In the genomic region with DNA sequence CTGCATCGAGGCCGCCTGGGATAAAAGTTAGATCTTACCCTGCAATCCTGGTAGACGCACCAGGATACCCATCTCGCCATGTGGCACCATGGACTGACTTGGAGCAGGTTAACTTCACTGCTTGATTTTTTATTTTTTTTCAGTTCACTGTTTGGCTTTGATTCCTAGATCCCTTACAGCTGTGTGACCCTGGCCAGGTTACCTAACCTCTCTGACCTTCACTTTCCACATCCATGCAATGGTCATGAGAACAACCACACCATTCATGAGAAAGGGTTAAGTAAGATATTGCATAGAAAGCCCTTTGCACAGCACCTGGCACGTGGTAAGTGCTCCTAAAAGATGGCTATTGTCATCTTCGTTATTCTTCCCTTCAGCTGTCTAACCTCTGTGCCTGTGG, we compare ENCODE assay signal across 1 cellular context.
TF ChIP-seq lines count a peak whose summit lies in the region.

No MANE protein-coding gene starts in this region.

TF ChIP-seq in K562, 482 proteins besides CTCF, POLR2A, EP300 and RAD21:
- TF ChIP-seq, protein P1, sequence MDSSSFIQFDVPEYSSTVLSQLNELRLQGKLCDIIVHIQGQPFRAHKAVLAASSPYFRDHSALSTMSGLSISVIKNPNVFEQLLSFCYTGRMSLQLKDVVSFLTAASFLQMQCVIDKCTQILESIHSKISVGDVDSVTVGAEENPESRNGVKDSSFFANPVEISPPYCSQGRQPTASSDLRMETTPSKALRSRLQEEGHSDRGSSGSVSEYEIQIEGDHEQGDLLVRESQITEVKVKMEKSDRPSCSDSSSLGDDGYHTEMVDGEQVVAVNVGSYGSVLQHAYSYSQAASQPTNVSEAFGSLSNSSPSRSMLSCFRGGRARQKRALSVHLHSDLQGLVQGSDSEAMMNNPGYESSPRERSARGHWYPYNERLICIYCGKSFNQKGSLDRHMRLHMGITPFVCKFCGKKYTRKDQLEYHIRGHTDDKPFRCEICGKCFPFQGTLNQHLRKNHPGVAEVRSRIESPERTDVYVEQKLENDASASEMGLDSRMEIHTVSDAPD (CRISPR knock-in tag; IDR thresholded peaks at IDR 0.05) = no peak
- TF ChIP-seq ZNF232 (CRISPR knock-in tag; IDR thresholded peaks at IDR 0.05) (no peak), ZNF280B (CRISPR knock-in tag; IDR thresholded peaks at IDR 0.05) (no peak), CREB3 (tag; conservative IDR thresholded peaks at IDR 0.05; ENCODE audit: low read depth) (no peak), TCFL5 (CRISPR knock-in tag; conservative IDR thresholded peaks at IDR 0.05) (no peak), ZFP36 (IDR thresholded peaks at IDR 0.05; ENCODE audit: low read depth, low read length, partially characterized antibody) (peak; percentile 36), ARID3A (IDR thresholded peaks at IDR 0.05; ENCODE audit: borderline replicate concordance, low read depth, low read length) (no peak), HIVEP1 (CRISPR knock-in tag; IDR thresholded peaks at IDR 0.05) (no peak), BMI1 (IDR thresholded peaks at IDR 0.05; ENCODE audit: low read length) (no peak)
TF ChIP-seq in K562: peak in this region for 1.
